8 cellular contexts compared by ENCODE assay signal in the genomic region with DNA sequence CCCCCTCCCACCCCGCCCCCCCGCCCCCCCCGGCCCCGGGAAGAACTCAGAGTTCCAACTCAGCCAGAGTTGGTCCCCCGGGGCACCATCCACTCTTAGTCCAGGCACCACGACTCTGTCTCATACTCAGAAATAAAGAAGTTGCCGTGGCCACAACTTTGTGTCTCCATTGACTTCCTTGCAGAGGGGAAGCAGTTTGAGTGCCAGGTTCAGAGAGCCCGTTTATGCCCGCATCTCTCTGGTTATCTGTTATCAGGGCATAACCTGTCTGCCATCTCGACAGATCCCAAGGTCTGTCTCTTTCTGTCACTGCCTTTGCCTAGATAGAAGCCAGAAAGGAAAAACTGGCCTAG.
DNase-seq lines count a peak whose midpoint lies in the region; ATAC-seq and TF ChIP-seq lines count a peak whose summit lies in the region.

No MANE protein-coding gene starts in this region.

- DNase-seq in NCI-H748 (lab: John Stamatoyannopoulos, UW; ENCODE audit: unreplicated experiment), result peak; percentile 62
- DNase-seq in NCI-H748 treated with DMSO at 0.1 percent for 48 hours (lab: John Stamatoyannopoulos, UW), result no peak
- no peak for DNase-seq in brain microvascular endothelial cell
- peak; percentile 34 for DNase-seq in midbrain (lab: John Stamatoyannopoulos, UW)
- DNase-seq in activated CD4-positive, alpha-beta T cell treated with anti-CD3 and anti-CD28 coated beads, Interleukin-2, amount 50 U/mL, for 1 hour, result no peak

- in situ Hi-C loops in brain microvascular endothelial cell (cut with HindIII; ENCODE audit: low pct_ligation_motif_present, low sequenced_read_pairs), result no loop called here

- no peak for TF ChIP-seq CTCF in brain microvascular endothelial cell (IDR thresholded peaks at IDR 0.05; ENCODE audit: low read depth, low read length, missing control alignments)

- peaks cover 38% of the 10 kb centered on the region for H3K36me3 ChIP-seq in KOPT-K1 (ENCODE audit: insufficient read depth, low read length)
- peaks cover 17% of the 10 kb centered on the region for H3K36me3 ChIP-seq in brain microvascular endothelial cell (replicated peaks)

- ATAC-seq in GM18511 (IDR thresholded peaks at IDR 0.05; ENCODE audit: unreplicated experiment), result no peak
- no peak for ATAC-seq in HG02678 (IDR thresholded peaks at IDR 0.05; ENCODE audit: unreplicated experiment)

- no peaks in the 10 kb centered on the region for H3K9me3 ChIP-seq in KOPT-K1 (ENCODE audit: insufficient read depth, low read length, poor library complexity, severe bottlenecking)

- H3K4me3 ChIP-seq in brain microvascular endothelial cell (ENCODE audit: low read depth, low read length), result peak overlapping the region; percentile 86

- H3K27ac ChIP-seq in KOPT-K1 (ENCODE audit: low read depth, low read length, poor library complexity, severe bottlenecking) (peak overlapping the region; percentile 90), brain microvascular endothelial cell (no peak overlapping the region)

- no peaks in the 10 kb centered on the region for H3K27me3 ChIP-seq in brain microvascular endothelial cell (replicated peaks)

Comparison
In these comparisons a context has a peak if more than half of its experiments do, and no peak if none do; other contexts are left out.
1. DNase-seq: peak in NCI-H748 (single experiment) and midbrain (single experiment); none in NCI-H748 treated with DMSO at 0.1 percent for 48 hours (single experiment), brain microvascular endothelial cell (single experiment) and activated CD4-positive, alpha-beta T cell treated with anti-CD3 and anti-CD28 coated beads, Interleukin-2, amount 50 U/mL, for 1 hour (single experiment).